ENCODE assay signal across 12 cellular contexts in the genomic region with DNA sequence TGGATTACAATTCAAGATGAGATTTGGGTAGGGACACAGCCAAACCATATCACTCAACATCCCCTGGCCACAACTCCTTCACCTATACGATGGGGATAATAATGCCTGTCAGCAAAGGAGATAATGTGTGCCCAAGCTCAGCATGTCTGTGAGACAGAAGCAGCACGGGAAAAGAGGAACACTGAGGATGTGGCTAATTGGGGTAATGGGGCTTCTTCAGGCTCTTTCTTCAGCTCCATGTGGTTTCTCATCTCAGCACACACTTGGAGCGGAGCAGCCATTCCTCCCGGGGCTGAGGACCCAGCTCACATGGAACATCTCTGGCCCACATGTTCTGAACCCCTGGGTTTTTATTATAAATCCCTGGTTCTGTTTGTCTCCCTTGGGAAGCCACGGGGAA.
DNase-seq lines count a peak whose midpoint lies in the region; ATAC-seq and TF ChIP-seq lines count a peak whose summit lies in the region.
"Had no signal": no experiment of that assay in that cellular context is flagged by ENCODE, and none has a peak within 500 bp of the region (broad histone marks: within the 10 kb centered on the region; RNA-seq: fewer than 3 reads in every experiment).

No MANE protein-coding gene starts in this region.

- TF ChIP-seq CTCF in mammary epithelial cell (conservative IDR thresholded peaks at IDR 0.05 in 1 of 2, IDR thresholded peaks at IDR 0.05 in 1 of 2; ENCODE audit: extremely low read depth in 1 of 2, insufficient read depth in 1 of 2, low read depth in 1 of 2, low read length in 2 of 2) = no peak
- TF ChIP-seq CTCF in osteoblast (IDR thresholded peaks at IDR 0.05; ENCODE audit: extremely low read depth, low read depth, low read length) = no peak

- dilution Hi-C loops in mammary epithelial cell (cut with HindIII; ENCODE audit: low sequenced_read_pairs) = no loop called here

- H3K9me3 ChIP-seq in mammary epithelial cell (replicated peaks; ENCODE audit: insufficient read depth, low read length) (no peaks in the 10 kb centered on the region), osteoblast (ENCODE audit: low read depth, low read length) (no peaks in the 10 kb centered on the region)

- H3K27ac Mint-ChIP-seq in stimulated activated naive CD8-positive, alpha-beta T cell treated with anti-CD3 and anti-CD28 coated beads, Interleukin-15, Interleukin-2, amounts not matched to agents 100 ng/mL and 50 ng/mL, for 24 hours = peak overlapping the region; percentile 90
- no peak overlapping the region for H3K27ac Mint-ChIP-seq in effector memory CD8-positive, alpha-beta T cell
- H3K27ac Mint-ChIP-seq: CD8-positive, alpha-beta memory T cell; memory B cell had no signal

- ATAC-seq in stimulated activated naive CD8-positive, alpha-beta T cell treated with anti-CD3 and anti-CD28 coated beads, Interleukin-15, Interleukin-2, amounts not matched to agents 100 U/mL and 50 U/mL, for 24 hours = no peak
- no peak for ATAC-seq in effector memory CD8-positive, alpha-beta T cell (replicated peaks)
- no peak for ATAC-seq in HG03342 (IDR thresholded peaks at IDR 0.05; ENCODE audit: unreplicated experiment)

- peaks cover 15% of the 10 kb centered on the region for H3K36me3 Mint-ChIP-seq in stimulated activated naive CD8-positive, alpha-beta T cell treated with anti-CD3 and anti-CD28 coated beads, Interleukin-15, Interleukin-2, amounts not matched to agents 100 ng/mL and 50 ng/mL, for 24 hours (ENCODE audit: low read depth)
- no peaks in the 10 kb centered on the region for H3K36me3 Mint-ChIP-seq in effector memory CD8-positive, alpha-beta T cell (ENCODE audit: insufficient read depth)
- H3K36me3 Mint-ChIP-seq: CD8-positive, alpha-beta memory T cell had no signal

- peak overlapping the region; percentile 63 for H2AFZ ChIP-seq in mammary epithelial cell (ENCODE audit: low read depth, low read length)
- H2AFZ ChIP-seq in osteoblast (ENCODE audit: low read length) = no peak overlapping the region

- H3K27me3 ChIP-seq in mammary epithelial cell (ENCODE audit: insufficient read depth, low read length) (no peaks in the 10 kb centered on the region), osteoblast (ENCODE audit: insufficient read depth, low read length) (no peaks in the 10 kb centered on the region)

- H4K20me1 ChIP-seq in mammary epithelial cell (ENCODE audit: insufficient read depth, low read length) = no peaks in the 10 kb centered on the region
- H4K20me1 ChIP-seq in osteoblast (ENCODE audit: insufficient read depth, low read length) = no peaks in the 10 kb centered on the region

- H3K4me2 ChIP-seq in mammary epithelial cell (ENCODE audit: insufficient read depth, low read depth, low read length) (no peak overlapping the region), osteoblast (ENCODE audit: insufficient read depth, low read length) (no peak overlapping the region)

- H3K4me1 Mint-ChIP-seq in stimulated activated naive CD8-positive, alpha-beta T cell treated with anti-CD3 and anti-CD28 coated beads, Interleukin-15, Interleukin-2, amounts not matched to agents 100 ng/mL and 50 ng/mL, for 24 hours (ENCODE audit: low read depth) = peaks cover 84% of the 10 kb centered on the region
- peaks cover 0 to 8% of the 10 kb centered on the region in 2 donors for H3K4me1 Mint-ChIP-seq in effector memory CD8-positive, alpha-beta T cell (ENCODE audit: low read depth in 2 of 2)

- no TSS peak for BruUV-seq in mammary epithelial cell (replicated peaks; lab: Mats Ljungman, UMichigan)

- intact Hi-C loops in mammary epithelial cell (cut with micrococcal nuclease) = no loop called here

- in situ Hi-C loops in mammary epithelial cell (cut with MboI; ENCODE audit: low sequenced_read_pairs in 2 of 2) = loop anchor here in 1 of 2 donors (10.0 kb wide), 1 partner anchor 136 kb away; the partner anchor contains the start of gene NAMPT

- 88% methylated on average over 5 of the region's 5 CpGs for WGBS in mammary epithelial cell (ENCODE audit: low coverage, missing lambda C conversion rate)

- no peak overlapping the region for H3K9ac ChIP-seq in mammary epithelial cell (ENCODE audit: insufficient read depth, low read length)

- H3K9me3 Mint-ChIP-seq in stimulated activated naive CD8-positive, alpha-beta T cell treated with anti-CD3 and anti-CD28 coated beads, Interleukin-15, Interleukin-2, amounts not matched to agents 100 ng/mL and 50 ng/mL, for 24 hours = peaks cover 9% of the 10 kb centered on the region
- peaks cover 0 to 8% of the 10 kb centered on the region in 2 donors for H3K9me3 Mint-ChIP-seq in effector memory CD8-positive, alpha-beta T cell

- CTCF ChIA-PET in mammary epithelial cell (lab: Charles Lee; ENCODE audit: low non-redundant PET) = no interaction called here

- no peak overlapping the region for H3K4me3 ChIP-seq in mammary epithelial cell (replicated peaks in 1 of 3; ENCODE audit: insufficient read depth in 1 of 3, low read depth in 2 of 3, low read length in 3 of 3)
- no peak overlapping the region for H3K4me3 ChIP-seq in osteoblast (ENCODE audit: insufficient read depth, low read length)

- H3K36me3 ChIP-seq in mammary epithelial cell (ENCODE audit: insufficient read depth, low read length) (no peaks in the 10 kb centered on the region), osteoblast (ENCODE audit: insufficient read depth, low read length) (no peaks in the 10 kb centered on the region)

- DNase-seq in stimulated activated naive CD8-positive, alpha-beta T cell treated with anti-CD3 and anti-CD28 coated beads, Interleukin-15, Interleukin-2, amounts not matched to agents 100 U/mL and 50 U/mL, for 24 hours = no peak
- DNase-seq in mammary epithelial cell (no peak), osteoblast (ENCODE audit: insufficient read length, low spot score, missing footprints) (no peak), GM19238 (ENCODE audit: insufficient read length, low spot score) (no peak), AG08396 (ENCODE audit: low spot score) (no peak)
- DNase-seq in effector memory CD8-positive, alpha-beta T cell = no peak
- DNase-seq: activated CD4-positive, alpha-beta T cell treated with anti-CD3 and anti-CD28 coated beads for 48 hours; CD8-positive, alpha-beta memory T cell; NCI-H748 treated with DMSO at 0.1 percent for 48 hours had no signal

- peaks cover 72% of the 10 kb centered on the region for H3K4me1 ChIP-seq in mammary epithelial cell (ENCODE audit: insufficient read depth, low read length)
- H3K4me1 ChIP-seq in osteoblast (ENCODE audit: insufficient read depth, low read length) = peaks cover 30% of the 10 kb centered on the region

- H3K27ac ChIP-seq in mammary epithelial cell (ENCODE audit: insufficient read depth, low read depth, low read length) (peak overlapping the region; percentile 62), osteoblast (ENCODE audit: low read depth, low read length) (peak overlapping the region; percentile 86)

- H3K27me3 Mint-ChIP-seq in stimulated activated naive CD8-positive, alpha-beta T cell treated with anti-CD3 and anti-CD28 coated beads, Interleukin-15, Interleukin-2, amounts not matched to agents 100 ng/mL and 50 ng/mL, for 24 hours = peaks cover 8% of the 10 kb centered on the region
- H3K27me3 Mint-ChIP-seq in effector memory CD8-positive, alpha-beta T cell = peaks cover 14 to 34% of the 10 kb centered on the region in 2 donors

- H3K4me3 Mint-ChIP-seq in stimulated activated naive CD8-positive, alpha-beta T cell treated with anti-CD3 and anti-CD28 coated beads, Interleukin-15, Interleukin-2, amounts not matched to agents 100 ng/mL and 50 ng/mL, for 24 hours = no peak overlapping the region
- H3K4me3 Mint-ChIP-seq in effector memory CD8-positive, alpha-beta T cell = no peak overlapping the region
- H3K4me3 Mint-ChIP-seq: CD8-positive, alpha-beta memory T cell; memory B cell had no signal

- no peaks in the 10 kb centered on the region for H3K79me2 ChIP-seq in mammary epithelial cell (ENCODE audit: insufficient read depth, low read length)
- H3K79me2 ChIP-seq in osteoblast (ENCODE audit: insufficient read depth, low read length) = no peaks in the 10 kb centered on the region
